In genomic region chr22:39218432-39218831, GRCh38 we compare ENCODE assay signal across 1 cellular context. TPM values are rescaled to one million over a fixed set of nuclear protein-coding genes. Genes with fewer than 3 reads are reported as not detected.
"Had no signal": no experiment of that assay in that cellular context is flagged by ENCODE, and none has a peak within 500 bp of the region (broad histone marks: within the 10 kb centered on the region; RNA-seq: fewer than 3 reads in every experiment).

No MANE protein-coding gene starts in this region.

RNA-seq across cellular contexts. Expression of gene PDGFB, which starts 26.4 kb away (rescaled TPM):
- total RNA-seq: IMR-90 had no signal
